In genomic region chr15:98525625-98526024, GRCh38 we compare ENCODE assay signal across 1 cellular context.
TF ChIP-seq lines count a peak whose summit lies in the region.

No MANE protein-coding gene starts in this region.

TF ChIP-seq in GM23338, 12 proteins besides CTCF, POLR2A, EP300 and RAD21 (continued from another document):
- TF ChIP-seq ZNF462 (CRISPR knock-in tag; IDR thresholded peaks at IDR 0.05), result no peak
- no peak for TF ChIP-seq ETS1 (IDR thresholded peaks at IDR 0.05)
- TF ChIP-seq REST (IDR thresholded peaks at IDR 0.05; ENCODE audit: unreplicated experiment), result no peak
- TF ChIP-seq ZNF114 (CRISPR knock-in tag; IDR thresholded peaks at IDR 0.05), result no peak
